17 cellular contexts compared by ENCODE assay signal in the genomic region with DNA sequence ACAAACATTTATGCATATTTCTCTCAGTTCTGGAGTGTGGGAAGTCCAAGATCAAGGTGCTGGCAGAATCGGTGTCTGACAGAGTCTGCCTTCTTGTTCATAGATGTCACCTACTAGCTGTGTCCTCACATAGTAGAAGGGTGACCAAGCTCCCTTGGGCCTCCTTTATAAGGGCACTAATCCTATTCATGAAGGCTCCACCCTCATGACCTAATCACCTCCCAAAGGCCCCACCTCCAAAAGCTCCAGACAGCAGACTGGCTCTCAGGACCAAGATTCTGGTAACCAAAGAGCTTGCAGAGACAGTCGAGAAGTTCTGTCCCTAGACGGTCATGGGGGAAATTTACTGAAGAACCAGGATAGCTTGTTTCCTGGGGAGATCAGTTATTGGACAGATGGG.
A peak's percentile ranks its signal among the peaks of the same experiment; 100 is the strongest.
DNase-seq lines count a peak whose midpoint lies in the region; ATAC-seq and TF ChIP-seq lines count a peak whose summit lies in the region.
"Had no signal": no experiment of that assay in that cellular context is flagged by ENCODE, and none has a peak within 500 bp of the region (broad histone marks: within the 10 kb centered on the region; RNA-seq: fewer than 3 reads in every experiment).

No MANE protein-coding gene starts in this region.

- H3K36me3 ChIP-seq in HEK293 (ENCODE audit: control insufficient read depth in 2 of 2, insufficient read depth in 1 of 2, low read length in 2 of 2) (no peaks in the 10 kb centered on the region), smooth muscle cell (ENCODE audit: low read depth) (no peaks in the 10 kb centered on the region)

- H3K27ac ChIP-seq in HEK293 (ENCODE audit: extremely low read depth, low read depth, low read length) (no peak overlapping the region), smooth muscle cell (ENCODE audit: low read depth) (no peak overlapping the region)
- H3K27ac ChIP-seq: 22Rv1, A549, C4-2B had no signal

- TF ChIP-seq CTCF in HEK293 (tag by site-specific recombination; IDR thresholded peaks at IDR 0.05) (no peak), smooth muscle cell (IDR thresholded peaks at IDR 0.05; ENCODE audit: borderline replicate concordance, insufficient read depth, poor library complexity, severe bottlenecking) (no peak)

- CTCF ChIA-PET in HEK293 (lab: Yijun Ruan, JAX), result interaction anchor here (0.8 to 4.6 kb wide), 5 partner anchors 46 to 434 kb away, joined by 3 to 65 read pairs (median 5); no protein-coding TSS in a partner anchor

- H3K9ac ChIP-seq in smooth muscle cell (ENCODE audit: low read depth), result no peak overlapping the region

- no peaks in the 10 kb centered on the region for H3K79me2 ChIP-seq in smooth muscle cell (ENCODE audit: low read depth)

- H4K20me1 ChIP-seq in smooth muscle cell (ENCODE audit: low read depth), result no peaks in the 10 kb centered on the region

- H3K4me3 ChIP-seq in HEK293 (ENCODE audit: low read depth, low read length) (no peak overlapping the region), smooth muscle cell (no peak overlapping the region)
- H3K4me3 ChIP-seq: A549 had no signal

- ATAC-seq in GM19452 (IDR thresholded peaks at IDR 0.05; ENCODE audit: unreplicated experiment), result no peak
- ATAC-seq: A549, HepG2 had no signal

- H3K4me1 ChIP-seq in HEK293 (ENCODE audit: control insufficient read depth, insufficient read depth, low read length) (no peaks in the 10 kb centered on the region), smooth muscle cell (ENCODE audit: low read depth) (no peaks in the 10 kb centered on the region)
- H3K4me1 ChIP-seq: A549 had no signal

- POLR2A ChIA-PET in HEK293 (lab: Yijun Ruan, JAX), result no interaction called here

- peaks cover 6% of the 10 kb centered on the region for H3F3A ChIP-seq in smooth muscle cell (ENCODE audit: low read depth)

- 85% methylated on average over 3 of the region's 3 CpGs for WGBS in smooth muscle cell (ENCODE audit: low lambda C conversion rate)

- no peaks in the 10 kb centered on the region for H3K27me3 ChIP-seq in smooth muscle cell (ENCODE audit: low read depth)

- DNase-seq in SW480 (ENCODE audit: low spot score) (peak; percentile 36), islet precursor cell (peak; percentile 38), smooth muscle cell (lab: John Stamatoyannopoulos, UW; ENCODE audit: unreplicated experiment) (no peak), amygdala (lab: John Stamatoyannopoulos, UW) (no peak)
- no peak for DNase-seq in stimulated activated CD4-positive, alpha-beta T cell treated with anti-CD3 and anti-CD28 coated beads, Interleukin-4, amount 100 ng/mL, for 4 hours
- DNase-seq: AML-193; CD4-positive, alpha-beta T cell; DMS153; DMS79; GDM1; H9 had no signal

- H2AFZ ChIP-seq in smooth muscle cell (ENCODE audit: low read depth), result no peak overlapping the region

- H3K9me3 ChIP-seq in HEK293 (ENCODE audit: control insufficient read depth, insufficient read depth, low read depth, low read length), result no peaks in the 10 kb centered on the region
- H3K9me3 ChIP-seq in smooth muscle cell (replicated peaks; ENCODE audit: low read depth), result no peaks in the 10 kb centered on the region
- H3K9me3 ChIP-seq: A549 had no signal

- H3K4me2 ChIP-seq in smooth muscle cell, result peak overlapping the region; percentile 14
- H3K4me2 ChIP-seq: A549 had no signal

TF ChIP-seq in HEK293, 187 proteins besides CTCF, POLR2A, EP300 and RAD21:
- TF ChIP-seq ZNF132 (tag by site-specific recombination; IDR thresholded peaks at IDR 0.05; ENCODE audit: borderline replicate concordance), result no peak
- TF ChIP-seq SETDB1 (IDR thresholded peaks at IDR 0.05; ENCODE audit: insufficient read length, low read length), result peak; percentile 50

Comparison
In these comparisons a context has a peak if more than half of its experiments do, and no peak if none do; other contexts are left out.
1. DNase-seq: peak in SW480 (single experiment) and islet precursor cell (single experiment); none in smooth muscle cell (single experiment), stimulated activated CD4-positive, alpha-beta T cell treated with anti-CD3 and anti-CD28 coated beads, Interleukin-4, amount 100 ng/mL, for 4 hours (0 of 2) and amygdala (0 of 56).